8 cellular contexts compared by ENCODE assay signal in genomic region chr18:50879302-50880107, GRCh38. TPM values are rescaled to one million over a fixed set of nuclear protein-coding genes. Genes with fewer than 3 reads are reported as not detected.
DNase-seq lines count a peak whose midpoint lies in the region; ATAC-seq, FAIRE-seq and TF ChIP-seq lines count a peak whose summit lies in the region.

No MANE protein-coding gene starts in this region.

- H3K27me3 ChIP-seq in colonic mucosa (no peaks in the 10 kb centered on the region), HepG2 (ENCODE audit: control insufficient read depth in 1 of 2, insufficient read depth in 2 of 2, low read length in 2 of 2) (no peaks in the 10 kb centered on the region)

- H3K4me3 ChIP-seq in colonic mucosa (peak overlapping the region; percentile 76), HepG2 (replicated peaks in 1 of 3; ENCODE audit: insufficient read depth in 1 of 3, low read depth in 2 of 3, low read length in 3 of 3) (peak overlapping the region; percentile 81 to 94 (median 90))

- H3K4me1 ChIP-seq in colonic mucosa (peaks cover 4% of the 10 kb centered on the region), HepG2 (ENCODE audit: insufficient read depth, low read length) (peaks cover 32% of the 10 kb centered on the region)

- TF ChIP-seq CTCF in colonic mucosa (IDR thresholded peaks at IDR 0.05): no peak
- TF ChIP-seq CTCF in HepG2 (CRISPR knock-in tag; IDR thresholded peaks at IDR 0.05): no peak

- peak; percentile 52 for FAIRE-seq in HepG2 (lab: Jason Lieb, UNC)

- peak overlapping the region; percentile 100 for H3K27ac ChIP-seq in colonic mucosa
- H3K27ac ChIP-seq in HepG2 (ENCODE audit: extremely low read length, insufficient read depth, low read length): peak overlapping the region; percentile 70

- POLR2A ChIA-PET in HepG2 (lab: Yijun Ruan, JAX): interaction anchor here (0.8 to 1.4 kb wide), 6 partner anchors 8 to 319 kb away, joined by 3 to 13 read pairs (median 7); partner anchors contain the start of genes ELAC1, MEX3C and SMAD4

- 1% methylated on average over 27 of the region's 61 CpGs for WGBS in HepG2 (ENCODE audit: low lambda C conversion rate)

- in situ Hi-C loops in HepG2 (cut with HindIII; ENCODE audit: extremely low pct_ligation_motif_present, low pct_unique_long_range_greater_than_20kb): no loop called here

- H3K9ac ChIP-seq in colonic mucosa (ENCODE audit: low read depth in 2 of 2, low read length in 2 of 2) (peak overlapping the region; percentile 84 to 93), HepG2 (ENCODE audit: insufficient read depth, low read depth, low read length) (peak overlapping the region; percentile 79)

- intact Hi-C loops in colonic mucosa (cut with DNase I) (loop anchor here (10.0 kb wide), 1 partner anchor 65 kb away; no protein-coding TSS in a partner anchor), HepG2 (cut with micrococcal nuclease; ENCODE audit: unreplicated experiment) (loop anchor here (2.0 to 10.0 kb wide), 3 partner anchors 93 to 173 kb away; partner anchors contain the start of gene SMAD4)

- TF ChIP-seq RAD21 in Ishikawa (IDR thresholded peaks at IDR 0.05; ENCODE audit: low read depth) (no peak), HepG2 (CRISPR knock-in tag; IDR thresholded peaks at IDR 0.05) (peak; percentile 17; the same call in 1 of the 2 replicates)

- peak; percentile 38 for ATAC-seq in GM21528 (IDR thresholded peaks at IDR 0.05; ENCODE audit: low FRiP score, unreplicated experiment)
- peak; percentile 10 for ATAC-seq in HepG2

- CTCF ChIA-PET in HepG2 (lab: Yijun Ruan, JAX; ENCODE audit: low intra/inter-chr PET ratio, low total read pairs): no interaction called here

- no peaks in the 10 kb centered on the region for H3K9me3 ChIP-seq in colonic mucosa
- no peaks in the 10 kb centered on the region for H3K9me3 ChIP-seq in HepG2 (ENCODE audit: low read length)

- H3K4me2 ChIP-seq in HepG2 (ENCODE audit: low read depth, low read length): peak overlapping the region; percentile 80

- H3K79me2 ChIP-seq in HepG2 (ENCODE audit: insufficient read depth, low read length): peaks cover 29% of the 10 kb centered on the region

- no peaks in the 10 kb centered on the region for H4K20me1 ChIP-seq in HepG2 (ENCODE audit: insufficient read depth, low read length)

- H3K36me3 ChIP-seq in colonic mucosa (no peaks in the 10 kb centered on the region), HepG2 (replicated peaks in 1 of 2; ENCODE audit: control insufficient read depth in 1 of 2, insufficient read depth in 2 of 2, low read length in 2 of 2) (no peaks in the 10 kb centered on the region)

- TF ChIP-seq EP300 in Ishikawa (IDR thresholded peaks at IDR 0.05; ENCODE audit: borderline replicate concordance) (no peak), HepG2 (IDR thresholded peaks at IDR 0.05; ENCODE audit: low read depth in 2 of 2, low read length in 2 of 2) (no peak), HepG2 (CRISPR knock-in tag; IDR thresholded peaks at IDR 0.05; ENCODE audit: borderline replicate concordance) (no peak)

- DNase-seq in Daoy (ENCODE audit: low read depth): peak; percentile 42
- peak; percentile 7 for DNase-seq in T-helper 22 cell (ENCODE audit: low read depth)
- DNase-seq in colonic mucosa: peak; percentile 53
- DNase-seq in HepG2 (ENCODE audit: low spot score): peak; percentile 18
- peak; percentile 8 for DNase-seq in stimulated activated CD8-positive, alpha-beta memory T cell treated with anti-CD3 and anti-CD28 coated beads, Interleukin-4, amount 100 ng/mL, for 24 hours (ENCODE audit: low read depth)
- DNase-seq in cerebellar nuclear complex (lab: John Stamatoyannopoulos, UW): no peak

- no TSS peak for BruUV-seq in HepG2 (replicated peaks; lab: Mats Ljungman, UMichigan)

- peak in 1 of 2 experiments; percentile 4; a peak in 1 of 4 replicates for TF ChIP-seq POLR2A in HepG2 (IDR thresholded peaks at IDR 0.05; ENCODE audit: insufficient read depth in 1 of 2, low read depth in 2 of 2, low read length in 2 of 2)

- H2AFZ ChIP-seq in HepG2 (ENCODE audit: low read length): peak overlapping the region; percentile 52

TF ChIP-seq in Ishikawa, 13 proteins besides CTCF, POLR2A, EP300 and RAD21 (continues in another document):
- TF ChIP-seq EGR1 (IDR thresholded peaks at IDR 0.05) (no peak), TAF1 (IDR thresholded peaks at IDR 0.05; ENCODE audit: low read depth) (no peak), TCF12 (IDR thresholded peaks at IDR 0.05; ENCODE audit: low read depth) (no peak), ZBTB7A (IDR thresholded peaks at IDR 0.05; ENCODE audit: low read depth) (0 out of 2 replicates have a peak, but pooled peaks have one; percentile 16)

TF ChIP-seq in HepG2, 621 proteins besides CTCF, POLR2A, EP300 and RAD21 (continues in another document):
- TF ChIP-seq, protein P1, sequence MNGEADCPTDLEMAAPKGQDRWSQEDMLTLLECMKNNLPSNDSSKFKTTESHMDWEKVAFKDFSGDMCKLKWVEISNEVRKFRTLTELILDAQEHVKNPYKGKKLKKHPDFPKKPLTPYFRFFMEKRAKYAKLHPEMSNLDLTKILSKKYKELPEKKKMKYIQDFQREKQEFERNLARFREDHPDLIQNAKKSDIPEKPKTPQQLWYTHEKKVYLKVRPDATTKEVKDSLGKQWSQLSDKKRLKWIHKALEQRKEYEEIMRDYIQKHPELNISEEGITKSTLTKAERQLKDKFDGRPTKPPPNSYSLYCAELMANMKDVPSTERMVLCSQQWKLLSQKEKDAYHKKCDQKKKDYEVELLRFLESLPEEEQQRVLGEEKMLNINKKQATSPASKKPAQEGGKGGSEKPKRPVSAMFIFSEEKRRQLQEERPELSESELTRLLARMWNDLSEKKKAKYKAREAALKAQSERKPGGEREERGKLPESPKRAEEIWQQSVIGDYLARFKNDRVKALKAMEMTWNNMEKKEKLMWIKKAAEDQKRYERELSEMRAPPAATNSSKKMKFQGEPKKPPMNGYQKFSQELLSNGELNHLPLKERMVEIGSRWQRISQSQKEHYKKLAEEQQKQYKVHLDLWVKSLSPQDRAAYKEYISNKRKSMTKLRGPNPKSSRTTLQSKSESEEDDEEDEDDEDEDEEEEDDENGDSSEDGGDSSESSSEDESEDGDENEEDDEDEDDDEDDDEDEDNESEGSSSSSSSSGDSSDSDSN (CRISPR knock-in tag; IDR thresholded peaks at IDR 0.05): peak; percentile 83

RNA-seq across cellular contexts. Expression of gene ME2, which starts 0.6 kb away (rescaled TPM):
- total RNA-seq in Daoy (2014; rRNA removed; shearing (Covaris generic)): 49.3 and 51.2 TPM in 2 replicates
- total RNA-seq in colonic mucosa (10 to 100 TPM; 59.4 to 76.5 TPM), HepG2 (2016; rRNA removed; fragmentation: Illumina TruSeq; extraction: Trizol) (20.6 and 28.2 TPM in 2 replicates)
- 13.6 and 15.0 TPM in 2 replicates for total RNA-seq in HepG2 (2016; cell fraction: cytosol; rRNA removed; fragmentation: Illumina TruSeq; extraction: Trizol; ENCODE audit: low read depth)
- total RNA-seq in HepG2 (2016; cell fraction: insoluble cytoplasmic fraction; rRNA removed; fragmentation: Illumina TruSeq; extraction: Trizol): 21.0 and 30.5 TPM in 2 replicates
- total RNA-seq in HepG2 (2016; cell fraction: membrane; rRNA removed; fragmentation: Illumina TruSeq; extraction: Trizol): 21.4 and 23.9 TPM in 2 replicates
- total RNA-seq in HepG2 (2016; cell fraction: nucleus; rRNA removed; fragmentation: Illumina TruSeq; extraction: Trizol): 13.2 and 14.8 TPM in 2 replicates
- 12.1 and 17.3 TPM in 2 replicates for polyA plus RNA-seq in HepG2 (2011; rRNA removed)
- 7.7 and 11.6 TPM in 2 replicates for polyA plus RNA-seq in HepG2 (2011; cell fraction: cytosol; rRNA removed)
- 4.9 and 7.0 TPM in 2 replicates for polyA plus RNA-seq in HepG2 (2011; cell fraction: nucleus; rRNA removed)
- 11.7 and 12.2 TPM in 2 replicates for polyA plus RNA-seq in HepG2 (2012)
- polyA plus RNA-seq in HepG2 (2016; cell fraction: cytosol; fragmentation: Illumina TruSeq; extraction: Trizol; ENCODE audit: low read depth): 7.1 and 7.3 TPM in 2 replicates
- 30.7 and 33.0 TPM in 2 replicates for polyA plus RNA-seq in HepG2 (2016; cell fraction: insoluble cytoplasmic fraction; fragmentation: Illumina TruSeq; extraction: Trizol; ENCODE audit: low read depth)
- 14.4 and 14.9 TPM in 2 replicates for polyA plus RNA-seq in HepG2 (2016; cell fraction: membrane; fragmentation: Illumina TruSeq; extraction: Trizol; ENCODE audit: low read depth)
- polyA plus RNA-seq in HepG2 (2016; cell fraction: nucleus; fragmentation: Illumina TruSeq; extraction: Trizol; ENCODE audit: insufficient read depth, low read depth): 17.5 and 20.8 TPM in 2 replicates
- 12.0 and 16.3 TPM in 2 replicates for polyA minus RNA-seq in HepG2 (2011; rRNA and poly(A)+ RNA removed; ENCODE audit: low replicate concordance)
- 10.7 and 11.0 TPM in 2 replicates for polyA minus RNA-seq in HepG2 (2011; cell fraction: cytosol; rRNA and poly(A)+ RNA removed)
- polyA minus RNA-seq in HepG2 (2011; cell fraction: nucleus; rRNA and poly(A)+ RNA removed): 10.8 and 13.3 TPM in 2 replicates

RNA-seq across cellular contexts. Expression of gene MRO, which starts 59.7 kb away (rescaled TPM):
- not detected in 2 replicates for total RNA-seq in Daoy (2014; rRNA removed; shearing (Covaris generic))
- under 1 TPM; 0.05 to 0.21 TPM for total RNA-seq in colonic mucosa
- not detected in 2 replicates for total RNA-seq in HepG2 (2016; rRNA removed; fragmentation: Illumina TruSeq; extraction: Trizol)
- total RNA-seq in HepG2 (2016; cell fraction: cytosol; rRNA removed; fragmentation: Illumina TruSeq; extraction: Trizol; ENCODE audit: low read depth): not detected in 2 replicates
- total RNA-seq in HepG2 (2016; cell fraction: insoluble cytoplasmic fraction; rRNA removed; fragmentation: Illumina TruSeq; extraction: Trizol): not detected in 2 replicates
- total RNA-seq in HepG2 (2016; cell fraction: membrane; rRNA removed; fragmentation: Illumina TruSeq; extraction: Trizol): not detected in 2 replicates
- not detected in 2 replicates for total RNA-seq in HepG2 (2016; cell fraction: nucleus; rRNA removed; fragmentation: Illumina TruSeq; extraction: Trizol)
- polyA plus RNA-seq in HepG2 (2011; rRNA removed): not detected in 2 replicates
- not detected in 2 replicates for polyA plus RNA-seq in HepG2 (2011; cell fraction: cytosol; rRNA removed)
- not detected in 2 replicates for polyA plus RNA-seq in HepG2 (2011; cell fraction: nucleus; rRNA removed)
- polyA plus RNA-seq in HepG2 (2012): not detected in 2 replicates
- polyA plus RNA-seq in HepG2 (2016; cell fraction: cytosol; fragmentation: Illumina TruSeq; extraction: Trizol; ENCODE audit: low read depth): not detected in 2 replicates
- not detected in 2 replicates for polyA plus RNA-seq in HepG2 (2016; cell fraction: insoluble cytoplasmic fraction; fragmentation: Illumina TruSeq; extraction: Trizol; ENCODE audit: low read depth)
- not detected in 2 replicates for polyA plus RNA-seq in HepG2 (2016; cell fraction: membrane; fragmentation: Illumina TruSeq; extraction: Trizol; ENCODE audit: low read depth)
- not detected in 2 replicates for polyA plus RNA-seq in HepG2 (2016; cell fraction: nucleus; fragmentation: Illumina TruSeq; extraction: Trizol; ENCODE audit: insufficient read depth, low read depth)
- 0.77 TPM in 1 of 2 replicates, not detected in the other for polyA minus RNA-seq in HepG2 (2011; rRNA and poly(A)+ RNA removed; ENCODE audit: low replicate concordance)
- not detected in 2 replicates for polyA minus RNA-seq in HepG2 (2011; cell fraction: cytosol; rRNA and poly(A)+ RNA removed)
- polyA minus RNA-seq in HepG2 (2011; cell fraction: nucleus; rRNA and poly(A)+ RNA removed): not detected in 2 replicates

Comparison
In these comparisons a context has a peak if more than half of its experiments do, and no peak if none do; other contexts are left out.
1. DNase-seq: peak in Daoy (single experiment), T-helper 22 cell (single experiment), colonic mucosa (single experiment), HepG2 (single experiment) and stimulated activated CD8-positive, alpha-beta memory T cell treated with anti-CD3 and anti-CD28 coated beads, Interleukin-4, amount 100 ng/mL, for 24 hours (single experiment); none in cerebellar nuclear complex (0 of 2).